21 cellular contexts compared by ENCODE assay signal in genomic region chr13:23681253-23681652, GRCh38.
DNase-seq lines count a peak whose midpoint lies in the region; ATAC-seq and TF ChIP-seq lines count a peak whose summit lies in the region.
"Had no signal": no experiment of that assay in that cellular context is flagged by ENCODE, and none has a peak within 500 bp of the region (broad histone marks: within the 10 kb centered on the region; RNA-seq: fewer than 3 reads in every experiment).

No MANE protein-coding gene starts in this region.

- ATAC-seq in Right ventricle myocardium inferior (peak; percentile 51), psoas muscle (no peak)
- ATAC-seq: activated CD8-positive, alpha-beta T cell treated with anti-CD3 and anti-CD28 coated beads for 36 hours had no signal

- intact Hi-C loops in Right ventricle myocardium inferior (cut with DNase I) (no loop called here), psoas muscle (cut with DNase I) (no loop called here)

- 31% methylated on average over 5 of the region's 5 CpGs for WGBS in smooth muscle cell (ENCODE audit: low lambda C conversion rate)
- WGBS in psoas muscle, 3 donors = 40 to 52% (median 49%) methylated on average over 5 of the region's 5 CpGs

- DNase-seq in Right ventricle myocardium inferior (ENCODE audit: missing footprints) = no peak
- DNase-seq in right atrium auricular region (ENCODE audit: low spot score) = no peak
- DNase-seq in epithelial cell of esophagus (ENCODE audit: low read depth) = peak; percentile 29
- DNase-seq in kidney epithelial cell (ENCODE audit: low read depth) = peak; percentile 65
- no peak for DNase-seq in smooth muscle cell (lab: John Stamatoyannopoulos, UW; ENCODE audit: unreplicated experiment)
- DNase-seq in GM20000 (ENCODE audit: low spot score) = no peak
- DNase-seq in germinal center (ENCODE audit: low spot score) = no peak
- no peak for DNase-seq in psoas muscle
- DNase-seq: activated CD8-positive, alpha-beta T cell treated with anti-CD3 and anti-CD28 coated beads for 36 hours; cerebellar nuclear complex; COR-L47; DND-41; effector CD8-positive, alpha-beta T cell; esophagus squamous epithelium; H7; naive B cell; NCI-H524 treated with DMSO at 0.1 percent for 48 hours; stimulated activated CD4-positive, alpha-beta T cell treated with anti-CD3 and anti-CD28 coated beads, Interleukin-4, amount 100 ng/mL, for 4 hours; T1000 had no signal

- H3K4me1 ChIP-seq in right atrium auricular region (no peaks in the 10 kb centered on the region), smooth muscle cell (ENCODE audit: low read depth) (peaks cover 3% of the 10 kb centered on the region), psoas muscle (no peaks in the 10 kb centered on the region)
- H3K4me1 ChIP-seq: esophagus squamous epithelium had no signal

- H3K4me2 ChIP-seq in smooth muscle cell = peak overlapping the region; percentile 26

- H3K27me3 ChIP-seq in right atrium auricular region (no peaks in the 10 kb centered on the region), kidney epithelial cell (ENCODE audit: control insufficient read depth, insufficient read depth, low read length) (no peaks in the 10 kb centered on the region), smooth muscle cell (ENCODE audit: low read depth) (no peaks in the 10 kb centered on the region), psoas muscle (ENCODE audit: insufficient read depth in 3 of 3, low read length in 2 of 3) (no peaks in the 10 kb centered on the region)
- H3K27me3 ChIP-seq: esophagus squamous epithelium had no signal

- H3K36me3 ChIP-seq in right atrium auricular region (no peaks in the 10 kb centered on the region), kidney epithelial cell (ENCODE audit: control insufficient read depth, insufficient read depth, low read length) (no peaks in the 10 kb centered on the region), smooth muscle cell (ENCODE audit: low read depth) (no peaks in the 10 kb centered on the region), psoas muscle (ENCODE audit: insufficient read depth in 1 of 2, low read depth in 1 of 2) (no peaks in the 10 kb centered on the region)
- H3K36me3 ChIP-seq: esophagus squamous epithelium had no signal

- H2AFZ ChIP-seq in smooth muscle cell (ENCODE audit: low read depth) = no peak overlapping the region

- no peak for TF ChIP-seq CTCF in right atrium auricular region (IDR thresholded peaks at IDR 0.05)
- TF ChIP-seq CTCF in epithelial cell of esophagus (IDR thresholded peaks at IDR 0.05; ENCODE audit: insufficient read depth, low read depth, low read length, missing control alignments) = no peak
- no peak for TF ChIP-seq CTCF in kidney epithelial cell (IDR thresholded peaks at IDR 0.05; ENCODE audit: insufficient read depth, low read length, poor library complexity, severe bottlenecking)
- no peak for TF ChIP-seq CTCF in smooth muscle cell (IDR thresholded peaks at IDR 0.05; ENCODE audit: borderline replicate concordance, insufficient read depth, poor library complexity, severe bottlenecking)
- TF ChIP-seq CTCF in GM20000 (IDR thresholded peaks at IDR 0.05; ENCODE audit: extremely low read depth, missing control alignments) = no peak
- no peak for TF ChIP-seq CTCF in psoas muscle (IDR thresholded peaks at IDR 0.05)

- no peaks in the 10 kb centered on the region for H4K20me1 ChIP-seq in smooth muscle cell (ENCODE audit: low read depth)

- no peaks in the 10 kb centered on the region for H3K79me2 ChIP-seq in smooth muscle cell (ENCODE audit: low read depth)

- no peak overlapping the region for H3K9ac ChIP-seq in smooth muscle cell (ENCODE audit: low read depth)

- H3K4me3 ChIP-seq in right atrium auricular region (no peak overlapping the region), epithelial cell of esophagus (ENCODE audit: low read length) (no peak overlapping the region), kidney epithelial cell (ENCODE audit: low read depth, low read length) (no peak overlapping the region), smooth muscle cell (no peak overlapping the region), psoas muscle (no peak overlapping the region)
- H3K4me3 ChIP-seq: esophagus squamous epithelium had no signal

- H3K27ac ChIP-seq in right atrium auricular region (no peak overlapping the region), smooth muscle cell (ENCODE audit: low read depth) (peak overlapping the region; percentile 20), psoas muscle (no peak overlapping the region)
- H3K27ac ChIP-seq: 22Rv1, RWPE1 had no signal

- H3K9me3 ChIP-seq in right atrium auricular region = peaks cover 0 to 7% of the 10 kb centered on the region in 2 donors
- H3K9me3 ChIP-seq in smooth muscle cell (replicated peaks; ENCODE audit: low read depth) = peaks cover 8% of the 10 kb centered on the region
- peaks cover 7% of the 10 kb centered on the region for H3K9me3 ChIP-seq in psoas muscle

- H3F3A ChIP-seq in smooth muscle cell (ENCODE audit: low read depth) = peaks cover 5% of the 10 kb centered on the region

Comparison
In these comparisons a context has a peak if more than half of its experiments do, and no peak if none do; other contexts are left out.
1. DNase-seq: peak in epithelial cell of esophagus (single experiment) and kidney epithelial cell (single experiment); none in Right ventricle myocardium inferior (single experiment), right atrium auricular region (single experiment), smooth muscle cell (single experiment), GM20000 (single experiment), germinal center (single experiment) and psoas muscle (0 of 2).